In genomic region chr10:69123747-69124557, GRCh38 we compare ENCODE assay signal across 8 cellular contexts. TPM values are rescaled to one million over a fixed set of nuclear protein-coding genes. Genes with fewer than 3 reads are reported as not detected.
DNase-seq lines count a peak whose midpoint lies in the region; ATAC-seq, FAIRE-seq and TF ChIP-seq lines count a peak whose summit lies in the region.

Gene VPS26A (plus strand): TSS chr10:69124178. CDS start chr10:69124278, 100 bp downstream.

- TF ChIP-seq CTCF in WERI-Rb-1 (IDR thresholded peaks at IDR 0.05; ENCODE audit: low read depth, low read length) (no peak; the same call in 1 of the 2 replicates), mammary epithelial cell (conservative IDR thresholded peaks at IDR 0.05 in 1 of 2, IDR thresholded peaks at IDR 0.05 in 1 of 2; ENCODE audit: extremely low read depth in 1 of 2, insufficient read depth in 1 of 2, low read depth in 1 of 2, low read length in 2 of 2) (no peak)

- no peaks in the 10 kb centered on the region for H3K36me3 ChIP-seq in WERI-Rb-1
- H3K36me3 ChIP-seq in mammary epithelial cell (ENCODE audit: insufficient read depth, low read length), result no peaks in the 10 kb centered on the region
- no peaks in the 10 kb centered on the region for H3K36me3 ChIP-seq in iPS-20b (ENCODE audit: insufficient read depth, low read depth, low read length)
- H3K36me3 ChIP-seq in small intestine (ENCODE audit: control insufficient read depth in 2 of 2, insufficient read depth in 2 of 2, low read length in 2 of 2), result no peaks in the 10 kb centered on the region

- DNase-seq in AG08395 (ENCODE audit: low spot score), result peak; percentile 99
- peak; percentile 97 for DNase-seq in NCI-H2227 (lab: John Stamatoyannopoulos, UW; ENCODE audit: unreplicated experiment)
- DNase-seq in WERI-Rb-1, result peak; percentile 99
- DNase-seq in mammary epithelial cell, result peak; percentile 99
- peak; percentile 99 for DNase-seq in small intestine

- peaks cover 48% of the 10 kb centered on the region for H3K79me2 ChIP-seq in mammary epithelial cell (ENCODE audit: insufficient read depth, low read length)

- ATAC-seq in GM18907 (IDR thresholded peaks at IDR 0.05; ENCODE audit: unreplicated experiment), result peak; percentile 89
- peak; percentile 87 for ATAC-seq in HG03159 (IDR thresholded peaks at IDR 0.05; ENCODE audit: unreplicated experiment)

- no peaks in the 10 kb centered on the region for H3K27me3 ChIP-seq in WERI-Rb-1 (ENCODE audit: insufficient read depth, low read depth, severe bottlenecking)
- H3K27me3 ChIP-seq in mammary epithelial cell (ENCODE audit: insufficient read depth, low read length), result no peaks in the 10 kb centered on the region
- H3K27me3 ChIP-seq in iPS-20b (ENCODE audit: insufficient read depth, low read length), result no peaks in the 10 kb centered on the region
- H3K27me3 ChIP-seq in small intestine (ENCODE audit: control insufficient read depth in 2 of 2, insufficient read depth in 2 of 2, low read length in 2 of 2), result no peaks in the 10 kb centered on the region

- H3K9me3 ChIP-seq in WERI-Rb-1 (ENCODE audit: severe bottlenecking), result no peaks in the 10 kb centered on the region
- no peaks in the 10 kb centered on the region for H3K9me3 ChIP-seq in mammary epithelial cell (replicated peaks; ENCODE audit: insufficient read depth, low read length)
- H3K9me3 ChIP-seq in iPS-20b (ENCODE audit: insufficient read depth, low read depth, low read length), result no peaks in the 10 kb centered on the region
- no peaks in the 10 kb centered on the region for H3K9me3 ChIP-seq in small intestine (ENCODE audit: control insufficient read depth, low read depth)

- peak within 1 kb of the TSS; percentile 94 for H3K4me2 ChIP-seq in mammary epithelial cell (ENCODE audit: insufficient read depth, low read depth, low read length)

- H3K27ac ChIP-seq in WERI-Rb-1 (peak within 1 kb of the TSS; percentile 77), mammary epithelial cell (ENCODE audit: insufficient read depth, low read depth, low read length) (peak within 1 kb of the TSS; percentile 96), iPS-20b (ENCODE audit: low read length) (peak within 1 kb of the TSS; percentile 53), small intestine (ENCODE audit: low read depth in 1 of 2, low read length in 1 of 2) (peak within 1 kb of the TSS; percentile 97 to 98)

- intact Hi-C loops in mammary epithelial cell (cut with micrococcal nuclease), result loop anchor here (1.0 to 2.0 kb wide), 4 partner anchors 31 to 98 kb away; partner anchors contain the start of gene SUPV3L1

- BruUV-seq in mammary epithelial cell (replicated peaks; lab: Mats Ljungman, UMichigan), result no TSS peak

- peaks cover 4% of the 10 kb centered on the region for H3K4me1 ChIP-seq in mammary epithelial cell (ENCODE audit: insufficient read depth, low read length)
- no peaks in the 10 kb centered on the region; the same call in 1 of the 2 replicates for H3K4me1 ChIP-seq in iPS-20b (ENCODE audit: insufficient read depth, low read length)
- H3K4me1 ChIP-seq in small intestine (ENCODE audit: control insufficient read depth in 2 of 2, insufficient read depth in 1 of 2, low read depth in 1 of 2, low read length in 1 of 2), result no peaks in the 10 kb centered on the region

- H3K9ac ChIP-seq in mammary epithelial cell (ENCODE audit: insufficient read depth, low read length) (peak within 1 kb of the TSS; percentile 97), iPS-20b (ENCODE audit: low read depth, low read length) (peak within 1 kb of the TSS; percentile 94)

- dilution Hi-C loops in mammary epithelial cell (cut with HindIII; ENCODE audit: low sequenced_read_pairs), result no loop called here

- H4K20me1 ChIP-seq in mammary epithelial cell (ENCODE audit: insufficient read depth, low read length), result no peaks in the 10 kb centered on the region

- in situ Hi-C loops in mammary epithelial cell (cut with MboI; ENCODE audit: low sequenced_read_pairs in 2 of 2), result no loop called here

- CTCF ChIA-PET in mammary epithelial cell (lab: Charles Lee; ENCODE audit: low non-redundant PET), result interaction anchor here (0.5 kb wide), 1 partner anchor 717 kb away, joined by 3 read pairs; the partner anchor contains the start of gene RUFY2

- peak within 1 kb of the TSS; percentile 97 for H2AFZ ChIP-seq in mammary epithelial cell (ENCODE audit: low read depth, low read length)

- WGBS in mammary epithelial cell (ENCODE audit: low coverage, missing lambda C conversion rate), result 3% methylated on average over 12 of the region's 82 CpGs
- 0% methylated on average over 33 to 82 of the region's 82 CpGs for WGBS in small intestine, 3 donors

- peak within 1 kb of the TSS; percentile 92 for H3K4me3 ChIP-seq in WERI-Rb-1 (ENCODE audit: low read depth, low read length)
- peak within 1 kb of the TSS; percentile 81 to 96 (median 83) for H3K4me3 ChIP-seq in mammary epithelial cell (replicated peaks in 1 of 3; ENCODE audit: insufficient read depth in 1 of 3, low read depth in 2 of 3, low read length in 3 of 3)
- H3K4me3 ChIP-seq in iPS-20b (ENCODE audit: low read length), result peak within 1 kb of the TSS; percentile 99
- H3K4me3 ChIP-seq in small intestine (ENCODE audit: low read depth in 1 of 2, low read length in 2 of 2), result peak within 1 kb of the TSS; percentile 80 to 98

- peak; percentile 65 for FAIRE-seq in small intestine (lab: Jason Lieb, UNC)

RNA-seq across cellular contexts. Expression of gene VPS26A, which starts in this region (rescaled TPM):
- 10 to 100 TPM; 30.3 to 75.8 TPM for total RNA-seq in mammary epithelial cell
- polyA plus RNA-seq in mammary epithelial cell (17.5 TPM), small intestine (10 to 100 TPM; 34.0 to 35.9 (median 34.2) TPM)
- 33.5 TPM for polyA minus RNA-seq in mammary epithelial cell

Comparison
In these comparisons a context has a peak if more than half of its experiments do, and no peak if none do; other contexts are left out.
1. Peak in every context shown above with its lines: DNase-seq, ATAC-seq, H3K4me3 ChIP-seq and H3K27ac ChIP-seq.